ENCODE assay signal across 18 cellular contexts in genomic region chr16:27436065-27436464, GRCh38. TPM values are rescaled to one million over a fixed set of nuclear protein-coding genes. Genes with fewer than 3 reads are reported as not detected.
DNase-seq lines count a peak whose midpoint lies in the region; ATAC-seq and TF ChIP-seq lines count a peak whose summit lies in the region.
"Had no signal": no experiment of that assay in that cellular context is flagged by ENCODE, and none has a peak within 500 bp of the region (broad histone marks: within the 10 kb centered on the region; RNA-seq: fewer than 3 reads in every experiment).

No MANE protein-coding gene starts in this region.

- H3K4me3 Mint-ChIP-seq in activated T-helper 17 cell treated with anti-CD3 and anti-CD28 coated beads, Interleukin-2, amount 50 U/mL, for 72 hours: no peak overlapping the region
- H3K4me3 Mint-ChIP-seq: WTC11 had no signal

- H3K9me3 Mint-ChIP-seq in activated T-helper 17 cell treated with anti-CD3 and anti-CD28 coated beads, Interleukin-2, amount 50 U/mL, for 72 hours: no peaks in the 10 kb centered on the region
- H3K9me3 Mint-ChIP-seq: WTC11 had no signal

- peak; percentile 1 for DNase-seq in stimulated activated CD4-positive, alpha-beta T cell treated with anti-CD3 and anti-CD28 coated beads, Interleukin-4, amount 100 ng/mL, for 24 hours
- DNase-seq in stimulated activated CD4-positive, alpha-beta T cell treated with anti-CD3 and anti-CD28 coated beads, Interleukin-2, amount 100 ng/mL, for 48 hours: no peak
- peak; percentile 68 for DNase-seq in mesenteric fat pad (ENCODE audit: low spot score)
- peak; percentile 14 to 21 for DNase-seq in aorta
- no peak for DNase-seq in gastrocnemius medialis
- DNase-seq in left lobe of liver (ENCODE audit: low spot score): no peak
- DNase-seq: activated gamma-delta T cell treated with Interleukin-2 at 50 U/mL for 16 hours, DMS79, foreskin fibroblast, GOT3, MG63, NCI-H2029 treated with DMSO at 0.1 percent for 48 hours had no signal

- ATAC-seq in activated T-helper 17 cell treated with anti-CD3 and anti-CD28 coated beads, Interleukin-2, amount 50 U/mL, for 72 hours (replicated peaks): no peak
- no peak for ATAC-seq in aorta (ENCODE audit: low FRiP score)
- no peak for ATAC-seq in gastrocnemius medialis
- no peak for ATAC-seq in left lobe of liver
- no peak for ATAC-seq in HG03045 (IDR thresholded peaks at IDR 0.05; ENCODE audit: unreplicated experiment)
- ATAC-seq: stimulated activated naive CD8-positive, alpha-beta T cell treated with anti-CD3 and anti-CD28 coated beads, Interleukin-15, Interleukin-2, amounts not matched to agents 100 U/mL and 50 U/mL, for 24 hours; WTC11 had no signal

- peaks cover 100% of the 10 kb centered on the region for H3K36me3 Mint-ChIP-seq in activated T-helper 17 cell treated with anti-CD3 and anti-CD28 coated beads, Interleukin-2, amount 50 U/mL, for 72 hours (ENCODE audit: low read depth)
- H3K36me3 Mint-ChIP-seq: WTC11 had no signal

- 87 to 93% methylated on average over 8 of the region's 8 CpGs for WGBS in aorta, 2 donors

- H3K4me1 Mint-ChIP-seq in activated T-helper 17 cell treated with anti-CD3 and anti-CD28 coated beads, Interleukin-2, amount 50 U/mL, for 72 hours: peaks cover 5% of the 10 kb centered on the region

- no peak for TF ChIP-seq CTCF in gastrocnemius medialis (IDR thresholded peaks at IDR 0.05 in 4 of 5, conservative IDR thresholded peaks at IDR 0.05 in 1 of 5)

- H3K27ac Mint-ChIP-seq in activated T-helper 17 cell treated with anti-CD3 and anti-CD28 coated beads, Interleukin-2, amount 50 U/mL, for 72 hours: peak overlapping the region; percentile 71
- H3K27ac Mint-ChIP-seq: WTC11 had no signal

- H3K9me3 ChIP-seq in aorta (ENCODE audit: control insufficient read depth, low read length): no peaks in the 10 kb centered on the region
- H3K9me3 ChIP-seq in gastrocnemius medialis: no peaks in the 10 kb centered on the region
- H3K9me3 ChIP-seq: MG63, neutrophil had no signal

- no peak for TF ChIP-seq POLR2A in gastrocnemius medialis (IDR thresholded peaks at IDR 0.05)

- H3K27me3 Mint-ChIP-seq in activated T-helper 17 cell treated with anti-CD3 and anti-CD28 coated beads, Interleukin-2, amount 50 U/mL, for 72 hours: no peaks in the 10 kb centered on the region

- H3K27me3 ChIP-seq in aorta (ENCODE audit: control insufficient read depth in 1 of 2, insufficient read depth in 2 of 2, low read length in 1 of 2): no peaks in the 10 kb centered on the region
- peaks cover 0 to 4% (median 0%) of the 10 kb centered on the region in 3 donors for H3K27me3 ChIP-seq in gastrocnemius medialis
- H3K27me3 ChIP-seq: MG63 had no signal

- H3K4me1 ChIP-seq in aorta (ENCODE audit: control insufficient read depth in 1 of 2, insufficient read depth in 2 of 2, low read length in 2 of 2): no peaks in the 10 kb centered on the region
- no peaks in the 10 kb centered on the region for H3K4me1 ChIP-seq in gastrocnemius medialis

- intact Hi-C loops in aorta (cut with DNase I): no loop called here
- intact Hi-C loops in gastrocnemius medialis (cut with DNase I; ENCODE audit: low total_unique reads): no loop called here

- in situ Hi-C loops in gastrocnemius medialis (cut with MboI; ENCODE audit: low sequenced_read_pairs in 4 of 4): no loop called here

- H3K36me3 ChIP-seq in aorta (ENCODE audit: control insufficient read depth in 1 of 2, insufficient read depth in 2 of 2, low read length in 1 of 2) (no peaks in the 10 kb centered on the region), gastrocnemius medialis (no peaks in the 10 kb centered on the region)
- H3K36me3 ChIP-seq: MG63, neutrophil had no signal

- H3K27ac ChIP-seq in aorta (ENCODE audit: low read depth in 1 of 2, low read length in 2 of 2): no peak overlapping the region
- H3K27ac ChIP-seq in gastrocnemius medialis: no peak overlapping the region
- H3K27ac ChIP-seq: neutrophil had no signal

- H3K4me3 ChIP-seq in aorta (ENCODE audit: low read length in 2 of 2) (no peak overlapping the region), gastrocnemius medialis (no peak overlapping the region)
- H3K4me3 ChIP-seq: MG63 had no signal

RNA-seq across cellular contexts. Expression of gene IL21R, which starts 34.1 kb away (rescaled TPM):
- total RNA-seq in activated T-helper 17 cell treated with anti-CD3 and anti-CD28 coated beads, Interleukin-2, amount 50 U/mL, for 72 hours: 10 to 100 TPM; 41.8 to 53.6 TPM
- total RNA-seq in mesenteric fat pad (0.22 TPM), aorta (1 to 10 TPM in 1 of 2 donors, under 1 TPM in 1; 0.65 to 3.8 TPM), gastrocnemius medialis (under 1 TPM in 1 of 4 donors, not detected in 3; 0.15 TPM), left lobe of liver (0.33 TPM)
- polyA plus RNA-seq in aorta: under 1 TPM in 1 of 2 donors, not detected in 1; 0.08 TPM
- total RNA-seq: bronchial epithelial cell had no signal

Comparison
In these comparisons a context has a peak if more than half of its experiments do, and no peak if none do; other contexts are left out.
1. DNase-seq: peak in stimulated activated CD4-positive, alpha-beta T cell treated with anti-CD3 and anti-CD28 coated beads, Interleukin-4, amount 100 ng/mL, for 24 hours (single experiment), mesenteric fat pad (single experiment) and aorta (2 of 2); none in stimulated activated CD4-positive, alpha-beta T cell treated with anti-CD3 and anti-CD28 coated beads, Interleukin-2, amount 100 ng/mL, for 48 hours (0 of 2), gastrocnemius medialis (0 of 2) and left lobe of liver (single experiment).
2. RNA of gene IL21R, which starts 34.1 kb away (total RNA-seq): 41.8 to 53.6 TPM in activated T-helper 17 cell treated with anti-CD3 and anti-CD28 coated beads, Interleukin-2, amount 50 U/mL, for 72 hours; 0.65 to 3.8 TPM in aorta, 0.33 TPM in left lobe of liver (single experiment), 0.22 TPM in mesenteric fat pad (single experiment) and 0.15 TPM in gastrocnemius medialis; every median in the first group is over 4 times any median in the second.